6 cellular contexts compared by ENCODE assay signal in genomic region chr11:64241175-64241429, GRCh38. TPM values are rescaled to one million over a fixed set of nuclear protein-coding genes. Genes with fewer than 3 reads are reported as not detected.
DNase-seq lines count a peak whose midpoint lies in the region; ATAC-seq and TF ChIP-seq lines count a peak whose summit lies in the region.

No MANE protein-coding gene starts in this region.

- H3K79me2 ChIP-seq in OCI-LY7 (ENCODE audit: insufficient read depth, low read depth, low read length) = peaks cover 26% of the 10 kb centered on the region

- no peaks in the 10 kb centered on the region for H4K20me1 ChIP-seq in OCI-LY7 (ENCODE audit: insufficient read depth, low read length)

- H3K9me2 ChIP-seq in OCI-LY7 (ENCODE audit: insufficient read depth, low read length) = no peaks in the 10 kb centered on the region

- 0 to 1% methylated on average over 17 to 25 of the region's 25 CpGs for WGBS in aorta, 2 donors

- H3K36me3 ChIP-seq in OCI-LY7 (ENCODE audit: insufficient read depth, low read length) (peaks cover 47% of the 10 kb centered on the region), right atrium auricular region (peaks cover 12% of the 10 kb centered on the region), aorta (ENCODE audit: control insufficient read depth in 1 of 2, insufficient read depth in 2 of 2, low read length in 1 of 2) (peaks cover 0 to 2% of the 10 kb centered on the region in 2 donors)

- DNase-seq in OCI-LY7 (ENCODE audit: low spot score) (no peak), right atrium auricular region (ENCODE audit: low spot score) (no peak), aorta (no peak), middle frontal gyrus (ENCODE audit: extremely low spot score, low spot score) (no peak), HCEC 1CT (no peak)

- POLR2A ChIA-PET in OCI-LY7 (lab: Charles Lee) = interaction anchor here (0.7 to 2.5 kb wide), 7 partner anchors 8 to 77 kb away, joined by 3 to 27 read pairs (median 6); partner anchors contain the start of genes FERMT3, NUDT22, PRDX5 and TRMT112

- H3K27ac ChIP-seq in OCI-LY7 (ENCODE audit: low read depth, low read length, poor library complexity, severe bottlenecking) = peak overlapping the region; percentile 91
- peak overlapping the region; percentile 97 to 99 for H3K27ac ChIP-seq in right atrium auricular region
- peak overlapping the region in 1 of 2 donors; percentile 74 for H3K27ac ChIP-seq in aorta (ENCODE audit: low read depth in 1 of 2, low read length in 2 of 2)

- H3K4me3 ChIP-seq in GM12875 (ENCODE audit: low read depth, low read length) (peak overlapping the region; percentile 66), OCI-LY7 (ENCODE audit: low read depth, low read length, poor library complexity, severe bottlenecking) (peak overlapping the region; percentile 81), right atrium auricular region (peak overlapping the region; percentile 59 to 85), aorta (ENCODE audit: low read length in 2 of 2) (peak overlapping the region; percentile 30 to 33)

- TF ChIP-seq CTCF in GM12875 (IDR thresholded peaks at IDR 0.05; ENCODE audit: borderline replicate concordance, insufficient read depth, low read depth, low read length) = no peak
- no peak for TF ChIP-seq CTCF in OCI-LY7 (conservative IDR thresholded peaks at IDR 0.05; ENCODE audit: low read length)
- no peak for TF ChIP-seq CTCF in right atrium auricular region (IDR thresholded peaks at IDR 0.05)

- ATAC-seq in aorta (ENCODE audit: low FRiP score) = peak; percentile 96

- H3K4me2 ChIP-seq in OCI-LY7 (ENCODE audit: low read length) = peak overlapping the region; percentile 92

- H3K9me3 ChIP-seq in OCI-LY7 (ENCODE audit: low read length) (no peaks in the 10 kb centered on the region), right atrium auricular region (no peaks in the 10 kb centered on the region), aorta (ENCODE audit: control insufficient read depth, low read length) (no peaks in the 10 kb centered on the region)

- no peak overlapping the region; the same call in 1 of the 2 replicates for H2AFZ ChIP-seq in OCI-LY7 (ENCODE audit: low read length)

- no TSS peak for BruUV-seq in OCI-LY7 (replicated peaks; lab: Mats Ljungman, UMichigan)

- CTCF ChIA-PET in OCI-LY7 (lab: Charles Lee; ENCODE audit: unreplicated experiment) = interaction anchor here (0.6 to 0.9 kb wide), 4 partner anchors 36 to 1372 kb away, joined by 3 to 4 read pairs (median 3); no protein-coding TSS in a partner anchor

- no peaks in the 10 kb centered on the region for H3K27me3 ChIP-seq in right atrium auricular region
- H3K27me3 ChIP-seq in aorta (ENCODE audit: control insufficient read depth in 1 of 2, insufficient read depth in 2 of 2, low read length in 1 of 2) = no peaks in the 10 kb centered on the region

- H3K4me1 ChIP-seq in OCI-LY7 (ENCODE audit: insufficient read depth, low read length, poor library complexity, severe bottlenecking) (peaks cover 46% of the 10 kb centered on the region), right atrium auricular region (peaks cover 0 to 59% of the 10 kb centered on the region in 2 donors), aorta (ENCODE audit: control insufficient read depth in 1 of 2, insufficient read depth in 2 of 2, low read length in 2 of 2) (no peaks in the 10 kb centered on the region)

- intact Hi-C loops in OCI-LY7 (cut with micrococcal nuclease; ENCODE audit: unreplicated experiment) (loop anchor here (2.0 kb wide), 3 partner anchors 34 to 64 kb away; partner anchors contain the start of genes ESRRA, FERMT3 and STIP1), aorta (cut with DNase I) (loop anchor here in 1 of 2 donors (1.0 kb wide), 1 partner anchor 29 kb away; no protein-coding TSS in a partner anchor)

RNA-seq across cellular contexts. Expression of gene FKBP2, which starts 0.2 kb away (rescaled TPM):
- 57.3 and 70.6 TPM in 2 replicates for total RNA-seq in OCI-LY7 (2014; rRNA removed; shearing (Covaris generic))
- total RNA-seq in OCI-LY7 (2022) = 39.7 and 45.5 TPM in 2 replicates
- total RNA-seq in right atrium auricular region = 10 to 100 TPM; 59.1 to 83.4 TPM
- 10 to 100 TPM; 50.2 to 52.6 TPM for total RNA-seq in aorta
- 100 to 1,000 TPM; 122 to 298 TPM for polyA plus RNA-seq in aorta

RNA-seq across cellular contexts. Expression of gene PPP1R14B, which starts 5.6 kb away (rescaled TPM):
- total RNA-seq in OCI-LY7 (2014; rRNA removed; shearing (Covaris generic)) = 198 and 219 TPM in 2 replicates
- total RNA-seq in OCI-LY7 (2022) (207 and 223 TPM in 2 replicates), right atrium auricular region (10 to 100 TPM; 76.4 to 99.2 TPM), aorta (100 to 1,000 TPM; 110 to 146 TPM)
- polyA plus RNA-seq in aorta = 100 to 1,000 TPM; 129 to 145 TPM

RNA-seq across cellular contexts. Expression of gene VEGFB, which starts 6.7 kb away (rescaled TPM):
- 35.3 and 46.3 TPM in 2 replicates for total RNA-seq in OCI-LY7 (2014; rRNA removed; shearing (Covaris generic))
- total RNA-seq in OCI-LY7 (2022) = 59.6 and 60.8 TPM in 2 replicates
- 100 to 1,000 TPM; 153 to 201 TPM for total RNA-seq in right atrium auricular region
- total RNA-seq in aorta = 100 to 1,000 TPM; 131 to 208 TPM
- polyA plus RNA-seq in aorta = 100 to 1,000 TPM; 191 to 206 TPM

RNA-seq across cellular contexts. Expression of gene PLCB3, which starts 10.2 kb away (rescaled TPM):
- 7.6 and 8.6 TPM in 2 replicates for total RNA-seq in OCI-LY7 (2014; rRNA removed; shearing (Covaris generic))
- total RNA-seq in OCI-LY7 (2022) (10.3 and 12.4 TPM in 2 replicates), right atrium auricular region (10 to 100 TPM in 1 of 2 donors, 1 to 10 TPM in 1; 7.5 to 15.5 TPM), aorta (10 to 100 TPM; 29.4 to 32.3 TPM)
- 10 to 100 TPM; 16.9 to 27.2 TPM for polyA plus RNA-seq in aorta

RNA-seq across cellular contexts. Expression of gene DNAJC4, which starts 10.8 kb away (rescaled TPM):
- 14.1 and 19.2 TPM in 2 replicates for total RNA-seq in OCI-LY7 (2014; rRNA removed; shearing (Covaris generic))
- 42.4 and 56.0 TPM in 2 replicates for total RNA-seq in OCI-LY7 (2022)
- total RNA-seq in right atrium auricular region = 10 to 100 TPM; 24.7 to 32.1 TPM
- 10 to 100 TPM; 15.0 to 27.4 TPM for total RNA-seq in aorta
- 10 to 100 TPM; 26.2 to 97.9 TPM for polyA plus RNA-seq in aorta
